In genomic region chr10:17229967-17230682, GRCh38 we compare ENCODE assay signal across 1 cellular context.
A peak's percentile ranks its signal among the peaks of the same experiment; 100 is the strongest.
TF ChIP-seq lines count a peak whose summit lies in the region.

No MANE protein-coding gene starts in this region.

TF ChIP-seq in GM12878, 131 proteins besides CTCF, POLR2A, EP300 and RAD21 (continued from another document and continues in another):
- peak; percentile 77 for TF ChIP-seq MLLT1 (IDR thresholded peaks at IDR 0.05)
- TF ChIP-seq TCF3 (IDR thresholded peaks at IDR 0.05; ENCODE audit: borderline replicate concordance, insufficient read depth, low read depth, low read length): peak; percentile 53; the same call in 1 of the 2 replicates
- TF ChIP-seq RUNX3 (IDR thresholded peaks at IDR 0.05; ENCODE audit: low read length): peak; percentile 73
- no peak for TF ChIP-seq NFYA (IDR thresholded peaks at IDR 0.05; ENCODE audit: borderline replicate concordance, low read depth, low read length)
- TF ChIP-seq EGR1 (IDR thresholded peaks at IDR 0.05; ENCODE audit: borderline replicate concordance in 1 of 2, low read depth in 2 of 2, low read length in 2 of 2): peak in 1 of 2 experiments; percentile 70; a peak in 1 of 3 replicates
- peak; percentile 36 for TF ChIP-seq MEF2B (IDR thresholded peaks at IDR 0.05; ENCODE audit: partially characterized antibody, poor library complexity, severe bottlenecking)
- peak; percentile 70 for TF ChIP-seq MXI1 (IDR thresholded peaks at IDR 0.05; ENCODE audit: low read depth, low read length)
- TF ChIP-seq IKZF2 (IDR thresholded peaks at IDR 0.05): peak; percentile 28 to 35; a peak in 2 of 4 replicates
- TF ChIP-seq SRF (IDR thresholded peaks at IDR 0.05; ENCODE audit: low read depth in 2 of 2, low read length in 2 of 2): no peak
- no peak for TF ChIP-seq IRF3 (IDR thresholded peaks at IDR 0.05)
- no peak for TF ChIP-seq ATF3 (IDR thresholded peaks at IDR 0.05; ENCODE audit: borderline replicate concordance, extremely low read depth, low read depth, low read length)
- 0 out of 2 replicates have a peak, but pooled peaks have one; percentile 57 for TF ChIP-seq RCOR1 (conservative IDR thresholded peaks at IDR 0.05; ENCODE audit: low read depth, low read length)
- peak; percentile 56 for TF ChIP-seq SKIL (IDR thresholded peaks at IDR 0.05; ENCODE audit: low read depth, poor library complexity, severe bottlenecking)
- peak; percentile 69; the same call in 1 of the 3 replicates for TF ChIP-seq POU2F2 (IDR thresholded peaks at IDR 0.05; ENCODE audit: borderline replicate concordance, low read depth, low read length)
- TF ChIP-seq BRCA1 (IDR thresholded peaks at IDR 0.05; ENCODE audit: low read depth, low read length): no peak
- TF ChIP-seq MTA2 (IDR thresholded peaks at IDR 0.05; ENCODE audit: low read depth): peak; percentile 38; the same call in 1 of the 2 replicates
- no peak for TF ChIP-seq IRF5 (IDR thresholded peaks at IDR 0.05; ENCODE audit: borderline replicate concordance)
- TF ChIP-seq PAX5 (IDR thresholded peaks at IDR 0.05; ENCODE audit: borderline replicate concordance, low read depth, low read length): peak; percentile 29; the same call in 1 of the 2 replicates
- TF ChIP-seq BHLHE40 (IDR thresholded peaks at IDR 0.05; ENCODE audit: borderline replicate concordance in 1 of 2, low read depth in 2 of 2, low read length in 1 of 2): peak in 1 of 2 experiments; percentile 23; a peak in 1 of 4 replicates
- peak; percentile 87 for TF ChIP-seq CREB1 (IDR thresholded peaks at IDR 0.05; ENCODE audit: low read depth)
- 0 out of 2 replicates have a peak, but pooled peaks have one; percentile 10 for TF ChIP-seq HDAC2 (IDR thresholded peaks at IDR 0.05)
- peak; percentile 36; the same call in 1 of the 2 replicates for TF ChIP-seq RB1 (IDR thresholded peaks at IDR 0.05; ENCODE audit: borderline replicate concordance)
- 0 out of 2 replicates have a peak, but pooled peaks have one; percentile 41 for TF ChIP-seq WRNIP1 (IDR thresholded peaks at IDR 0.05; ENCODE audit: borderline replicate concordance, low read depth, low read length)
- TF ChIP-seq SREBF2 (IDR thresholded peaks at IDR 0.05; ENCODE audit: low read length): no peak
- peak; percentile 81; the same call in 1 of the 2 replicates for TF ChIP-seq NBN (IDR thresholded peaks at IDR 0.05)
- TF ChIP-seq ZBTB11 (CRISPR knock-in tag; IDR thresholded peaks at IDR 0.05): no peak
- TF ChIP-seq ATF7 (IDR thresholded peaks at IDR 0.05; ENCODE audit: low read depth): peak; percentile 24; the same call in 1 of the 2 replicates
- peak; percentile 80 for TF ChIP-seq CREM (IDR thresholded peaks at IDR 0.05; ENCODE audit: low read depth)
- TF ChIP-seq NKRF (conservative IDR thresholded peaks at IDR 0.05): peak; percentile 43; the same call in 1 of the 2 replicates
- TF ChIP-seq PKNOX1 (IDR thresholded peaks at IDR 0.05): peak; percentile 81
- 0 out of 2 replicates have a peak, but pooled peaks have one; percentile 66 for TF ChIP-seq POLR2AphosphoS2 (IDR thresholded peaks at IDR 0.05; ENCODE audit: low read depth, low read length)
- TF ChIP-seq SP1 (IDR thresholded peaks at IDR 0.05; ENCODE audit: low read depth, low read length): peak; percentile 52
- 0 out of 2 replicates have a peak, but pooled peaks have one; percentile 54 for TF ChIP-seq RELB (IDR thresholded peaks at IDR 0.05; ENCODE audit: low read depth)
- TF ChIP-seq NFIC (IDR thresholded peaks at IDR 0.05; ENCODE audit: low read depth, low read length): no peak
- no peak for TF ChIP-seq USF2 (IDR thresholded peaks at IDR 0.05; ENCODE audit: borderline replicate concordance, low read depth, low read length)
- TF ChIP-seq RBBP5 (conservative IDR thresholded peaks at IDR 0.05): no peak
- no peak for TF ChIP-seq ASH2L (IDR thresholded peaks at IDR 0.05; ENCODE audit: borderline replicate concordance, low read depth)
- TF ChIP-seq KDM1A (IDR thresholded peaks at IDR 0.05; ENCODE audit: borderline replicate concordance): no peak
- no peak for TF ChIP-seq CEBPZ (IDR thresholded peaks at IDR 0.05; ENCODE audit: low read depth, low read length)
